32 cellular contexts compared by ENCODE assay signal in the genomic region with DNA sequence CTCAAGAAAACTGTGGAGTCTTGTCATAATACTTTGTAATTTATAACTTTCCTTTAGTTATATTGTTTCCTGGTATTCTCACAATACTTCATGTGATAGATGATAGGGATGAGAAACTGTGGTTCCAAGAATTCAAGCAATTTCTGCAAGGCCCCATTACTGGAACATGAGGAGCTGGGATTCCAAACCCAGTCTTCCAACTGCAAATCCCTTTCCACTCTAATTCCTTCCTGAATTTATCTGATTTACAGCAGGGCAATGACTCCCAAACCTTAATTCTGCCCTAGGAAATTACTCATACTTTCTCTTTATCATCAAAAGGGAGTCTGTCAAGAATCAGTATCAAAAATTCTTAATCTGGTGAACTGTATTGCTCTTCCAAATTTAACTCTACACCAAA. TPM values are rescaled to one million over a fixed set of nuclear protein-coding genes. Genes with fewer than 3 reads are reported as not detected.
"Had no signal": no experiment of that assay in that cellular context is flagged by ENCODE, and none has a peak within 500 bp of the region (broad histone marks: within the 10 kb centered on the region; RNA-seq: fewer than 3 reads in every experiment).

No MANE protein-coding gene starts in this region.

- H3K27me3 Mint-ChIP-seq: activated CD4-positive, alpha-beta T cell treated with anti-CD3 and anti-CD28 coated beads, Interleukin-2, amount 10 ng/mL, durations not matched to agents 24 days and 14 days; activated naive CD8-positive, alpha-beta T cell treated with anti-CD3 and anti-CD28 coated beads, Interleukin-2, amount 50 U/mL, for 24 hours had no signal

- H3K4me3 ChIP-seq: K562, PC-9 had no signal

- DNase-seq: activated CD4-positive, alpha-beta T cell treated with anti-CD3 and anti-CD28 coated beads, Interleukin-2, amount 10 ng/mL, durations not matched to agents 24 days and 14 days; activated CD4-positive, alpha-beta T cell treated with anti-CD3 and anti-CD28 coated beads, Interleukin-2, amount 50 U/mL, for 48 hours; activated CD8-positive, alpha-beta memory T cell treated with anti-CD3 and anti-CD28 coated beads, Interleukin-2, amount 50 U/mL, for 48 hours; activated effector memory CD4-positive, alpha-beta T cell treated with Interleukin-2 at 50 U/mL for 16 hours; activated naive CD4-positive, alpha-beta T cell treated with anti-CD3 and anti-CD28 coated beads, Interleukin-2, amount 10 ng/mL, durations not matched to agents 7 days and 5 days; activated naive CD8-positive, alpha-beta T cell treated with anti-CD3 and anti-CD28 coated beads, Interleukin-2, amount 50 U/mL, for 24 hours; activated T-cell treated with anti-CD3 and anti-CD28 coated beads, Interleukin-2, amount 50 U/mL, for 48 hours; amniotic stem cell; aorta; brain microvascular endothelial cell; central memory CD4-positive, alpha-beta T cell; IMR-90; MM.1S; NCI-H1092; NCI-H146; NCI-H187; NCI-H2029 treated with DMSO at 0.1 percent for 48 hours; NCI-H2107; NCI-H345; NCI-H524 treated with DMSO at 0.1 percent for 48 hours; NCI-H748 treated with DMSO at 0.1 percent for 48 hours; NK-92 treated with Interleukin-12 subunit alpha and Interleukin-12 subunit beta, amount 100 ng/mL, for 24 hours; PC-9; SIG-M5; SW 1271; T-helper 1 cell; T-helper 2 cell; T1000 had no signal

- H3K27ac ChIP-seq: brain microvascular endothelial cell, PC-9, RWPE1 had no signal

- H3K9me3 Mint-ChIP-seq: activated CD4-positive, alpha-beta T cell treated with anti-CD3 and anti-CD28 coated beads, Interleukin-2, amount 10 ng/mL, durations not matched to agents 24 days and 14 days; activated naive CD4-positive, alpha-beta T cell treated with anti-CD3 and anti-CD28 coated beads, Interleukin-2, amount 10 ng/mL, durations not matched to agents 7 days and 5 days; activated naive CD8-positive, alpha-beta T cell treated with anti-CD3 and anti-CD28 coated beads, Interleukin-2, amount 50 U/mL, for 24 hours had no signal

- H3K27me3 ChIP-seq: brain microvascular endothelial cell had no signal

- H3K27ac Mint-ChIP-seq: activated CD4-positive, alpha-beta T cell treated with anti-CD3 and anti-CD28 coated beads, Interleukin-2, amount 10 ng/mL, durations not matched to agents 24 days and 14 days; activated naive CD4-positive, alpha-beta T cell treated with anti-CD3 and anti-CD28 coated beads, Interleukin-2, amount 10 ng/mL, durations not matched to agents 7 days and 5 days; activated naive CD8-positive, alpha-beta T cell; activated naive CD8-positive, alpha-beta T cell treated with anti-CD3 and anti-CD28 coated beads, Interleukin-2, amount 50 U/mL, for 24 hours had no signal

- H3K36me3 ChIP-seq: brain microvascular endothelial cell had no signal

- H3K36me3 Mint-ChIP-seq: activated naive CD4-positive, alpha-beta T cell treated with anti-CD3 and anti-CD28 coated beads, Interleukin-2, amount 10 ng/mL, durations not matched to agents 7 days and 5 days; activated naive CD8-positive, alpha-beta T cell had no signal

- H3K4me3 Mint-ChIP-seq: activated CD4-positive, alpha-beta T cell treated with anti-CD3 and anti-CD28 coated beads, Interleukin-2, amount 10 ng/mL, durations not matched to agents 24 days and 14 days; activated naive CD4-positive, alpha-beta T cell treated with anti-CD3 and anti-CD28 coated beads, Interleukin-2, amount 10 ng/mL, durations not matched to agents 7 days and 5 days; activated naive CD8-positive, alpha-beta T cell; activated naive CD8-positive, alpha-beta T cell treated with anti-CD3 and anti-CD28 coated beads, Interleukin-2, amount 50 U/mL, for 24 hours had no signal

- H3K4me1 Mint-ChIP-seq: activated CD4-positive, alpha-beta T cell treated with anti-CD3 and anti-CD28 coated beads, Interleukin-2, amount 10 ng/mL, durations not matched to agents 24 days and 14 days; activated naive CD4-positive, alpha-beta T cell treated with anti-CD3 and anti-CD28 coated beads, Interleukin-2, amount 10 ng/mL, durations not matched to agents 7 days and 5 days; activated naive CD8-positive, alpha-beta T cell treated with anti-CD3 and anti-CD28 coated beads, Interleukin-2, amount 50 U/mL, for 24 hours had no signal

RNA-seq across cellular contexts. Expression of gene GJA1, which starts 41.7 kb away (rescaled TPM):
- total RNA-seq: activated CD4-positive, alpha-beta T cell treated with anti-CD3 and anti-CD28 coated beads, Interleukin-2, amount 10 ng/mL, durations not matched to agents 24 days and 14 days; OCI-LY7 had no signal
